8 cellular contexts compared by ENCODE assay signal in genomic region chr1:39408641-39409054, GRCh38.
DNase-seq lines count a peak whose midpoint lies in the region; ATAC-seq and TF ChIP-seq lines count a peak whose summit lies in the region.

No MANE protein-coding gene starts in this region.

- intact Hi-C loops in esophagus squamous epithelium (cut with DNase I): no loop called here

- peak overlapping the region; percentile 74 to 88 (median 84) for H3K4me3 ChIP-seq in esophagus squamous epithelium

- H3K36me3 ChIP-seq in esophagus squamous epithelium: peaks cover 0 to 12% (median 0%) of the 10 kb centered on the region in 3 donors

- ATAC-seq in GM21723 (IDR thresholded peaks at IDR 0.05; ENCODE audit: unreplicated experiment): peak; percentile 77
- ATAC-seq in activated T-cell treated with anti-CD3 and anti-CD28 coated beads, Interleukin-2, amount 50 U/mL, for 72 hours (replicated peaks in 1 of 2): peak; percentile 84 to 85

- H3K4me3 Mint-ChIP-seq in activated T-cell treated with anti-CD3 and anti-CD28 coated beads, Interleukin-2, amount 50 U/mL, for 72 hours: peak overlapping the region; percentile 89 to 93

- peaks cover 39 to 82% (median 49%) of the 10 kb centered on the region in 3 donors for H3K4me1 ChIP-seq in esophagus squamous epithelium

- no peaks in the 10 kb centered on the region for H3K27me3 Mint-ChIP-seq in activated T-cell treated with anti-CD3 and anti-CD28 coated beads, Interleukin-2, amount 50 U/mL, for 72 hours (ENCODE audit: low read depth)

- no peaks in the 10 kb centered on the region for H3K27me3 ChIP-seq in esophagus squamous epithelium

- TF ChIP-seq CTCF in esophagus squamous epithelium (IDR thresholded peaks at IDR 0.05): no peak

- DNase-seq in DMS 273 (lab: John Stamatoyannopoulos, UW; ENCODE audit: unreplicated experiment) (peak; percentile 100), KBM-7 (peak; percentile 92), esophagus squamous epithelium (lab: John Stamatoyannopoulos, UW) (peak; percentile 43), myocyte (ENCODE audit: low read depth) (peak; percentile 98)
- peak; percentile 70 to 83 for DNase-seq in activated T-cell treated with anti-CD3 and anti-CD28 coated beads, Interleukin-2, amount 50 U/mL, for 72 hours
- peak; percentile 71 to 82 for DNase-seq in stimulated activated CD8-positive, alpha-beta memory T cell treated with anti-CD3 and anti-CD28 coated beads, Interleukin-7, amount 100 ng/mL, for 4 hours (ENCODE audit: low read depth in 2 of 2)

- H3K9me3 ChIP-seq in esophagus squamous epithelium: no peaks in the 10 kb centered on the region

- WGBS in esophagus squamous epithelium, 2 donors: 0% methylated on average over 28 of the region's 53 CpGs; no CpG with 5 or more reads in 1 of the 2 donors

- no peak overlapping the region for H3K27ac Mint-ChIP-seq in activated T-cell treated with anti-CD3 and anti-CD28 coated beads, Interleukin-2, amount 50 U/mL, for 72 hours

- no peaks in the 10 kb centered on the region for H3K9me3 Mint-ChIP-seq in activated T-cell treated with anti-CD3 and anti-CD28 coated beads, Interleukin-2, amount 50 U/mL, for 72 hours

- H3K36me3 Mint-ChIP-seq in activated T-cell treated with anti-CD3 and anti-CD28 coated beads, Interleukin-2, amount 50 U/mL, for 72 hours (ENCODE audit: insufficient read depth in 2 of 2): peaks cover 2 to 3% of the 10 kb centered on the region in 2 donors

- TF ChIP-seq POLR2A in esophagus squamous epithelium (IDR thresholded peaks at IDR 0.05): no peak

- peak overlapping the region; percentile 83 to 95 (median 92) for H3K27ac ChIP-seq in esophagus squamous epithelium

- in situ Hi-C loops in KBM-7 (cut with MboI; ENCODE audit: low pct_unique_long_range_greater_than_20kb, low sequenced_read_pairs): no loop called here

- H3K4me1 Mint-ChIP-seq in activated T-cell treated with anti-CD3 and anti-CD28 coated beads, Interleukin-2, amount 50 U/mL, for 72 hours (ENCODE audit: low read depth): peaks cover 64% of the 10 kb centered on the region

TF ChIP-seq in PFSK-1, 5 proteins besides CTCF, POLR2A, EP300 and RAD21:
- TF ChIP-seq REST (IDR thresholded peaks at IDR 0.05; ENCODE audit: insufficient read depth in 1 of 2, low read depth in 2 of 2, low read length in 2 of 2) (no peak), FOXP2 (optimal IDR thresholded peaks at IDR 0.05; ENCODE audit: borderline replicate concordance, extremely low read depth, extremely low read length, insufficient read depth) (peak; percentile 6)

Comparison
In these comparisons a context has a peak if more than half of its experiments do, and no peak if none do; other contexts are left out.
1. Peak in every context shown above with its lines: DNase-seq, ATAC-seq, H3K4me3 ChIP-seq and H3K27ac ChIP-seq.
2. DNase-seq: peak in every context shown above with its lines; median percentile 100 in DMS 273; 98 in myocyte; 92 in KBM-7; 76 in activated T-cell treated with anti-CD3 and anti-CD28 coated beads, Interleukin-2, amount 50 U/mL, for 72 hours; 76 in stimulated activated CD8-positive, alpha-beta memory T cell treated with anti-CD3 and anti-CD28 coated beads, Interleukin-7, amount 100 ng/mL, for 4 hours; 43 in esophagus squamous epithelium.